Comparison of ENCODE assay signal across 8 cellular contexts in genomic region chr15:58987501-58988010, GRCh38. TPM values are rescaled to one million over a fixed set of nuclear protein-coding genes. Genes with fewer than 3 reads are reported as not detected.
A peak's percentile ranks its signal among the peaks of the same experiment; 100 is the strongest.
DNase-seq lines count a peak whose midpoint lies in the region; ATAC-seq, FAIRE-seq and TF ChIP-seq lines count a peak whose summit lies in the region.

Gene RNF111 (plus strand): TSS chr15:58987663. CDS start chr15:59030823, 43,160 bp downstream.

- POLR2A ChIA-PET in HepG2 (lab: Yijun Ruan, JAX), result interaction anchor here (0.6 to 0.9 kb wide), 3 partner anchors 73 to 633 kb away, joined by 3 to 7 read pairs (median 3); no protein-coding TSS in a partner anchor

- no peak for TF ChIP-seq RAD21 in HepG2 (CRISPR knock-in tag; IDR thresholded peaks at IDR 0.05)

- H4K20me1 ChIP-seq in BLaER1 treated with 17β-estradiol and CSF1 and Interleukin-3, amounts not matched to agents 10 nM and 100 nM, result peaks cover 38 to 46% (median 43%) of the 10 kb centered on the region in 11 experiments
- peaks cover 17% of the 10 kb centered on the region; the same call in 1 of the 2 replicates for H4K20me1 ChIP-seq in HepG2 (ENCODE audit: insufficient read depth, low read length)

- WGBS in HepG2 (ENCODE audit: low lambda C conversion rate), result under 1% methylated on average over 30 of the region's 47 CpGs

- H3K4me3 ChIP-seq in BLaER1 treated with 17β-estradiol and CSF1 and Interleukin-3, amounts not matched to agents 10 nM and 100 nM, result peak within 1 kb of the TSS; percentile 76 to 92 (median 90)
- peak within 1 kb of the TSS; percentile 90 to 99 (median 97) for H3K4me3 ChIP-seq in HepG2 (replicated peaks in 1 of 3; ENCODE audit: insufficient read depth in 1 of 3, low read depth in 2 of 3, low read length in 3 of 3)

- TF ChIP-seq EP300 in HepG2 (IDR thresholded peaks at IDR 0.05; ENCODE audit: low read depth in 2 of 2, low read length in 2 of 2) (no peak), HepG2 (CRISPR knock-in tag; IDR thresholded peaks at IDR 0.05; ENCODE audit: borderline replicate concordance) (no peak)

- no peaks in the 10 kb centered on the region for H3K27me3 ChIP-seq in BLaER1 treated with 17β-estradiol and CSF1 and Interleukin-3, amounts not matched to agents 10 nM and 100 nM
- no peaks in the 10 kb centered on the region; a peak in 1 of 5 replicates for H3K27me3 ChIP-seq in HepG2 (ENCODE audit: control insufficient read depth in 1 of 2, insufficient read depth in 2 of 2, low read length in 2 of 2)

- DNase-seq in NCI-H774 (lab: John Stamatoyannopoulos, UW) (peak; percentile 87), dermis microvascular lymphatic vessel endothelial cell (ENCODE audit: low read depth in 2 of 2) (peak; percentile 96 to 98), HepG2 (ENCODE audit: low spot score) (peak; percentile 93)
- peak; percentile 88 to 89 for DNase-seq in activated CD4-positive, alpha-beta T cell treated with anti-CD3 and anti-CD28 coated beads, Interleukin-2, amount 50 U/mL, for 4 hours
- DNase-seq in stimulated activated CD4-positive, alpha-beta T cell treated with anti-CD3 and anti-CD28 coated beads, Interleukin-4, amount 100 ng/mL, for 1 hour, result peak; percentile 88

- peak; percentile 50 to 69; a peak in 3 of 4 replicates for TF ChIP-seq POLR2A in HepG2 (IDR thresholded peaks at IDR 0.05; ENCODE audit: insufficient read depth in 1 of 2, low read depth in 2 of 2, low read length in 2 of 2)

- intact Hi-C loops in HepG2 (cut with micrococcal nuclease; ENCODE audit: unreplicated experiment), result loop anchor here (10.0 kb wide), 2 partner anchors 87 to 117 kb away; partner anchors contain the start of gene CCNB2

- TF ChIP-seq CTCF in HepG2 (CRISPR knock-in tag; IDR thresholded peaks at IDR 0.05), result no peak

- TSS peak; percentile 99 for BruUV-seq in HepG2 (replicated peaks; lab: Mats Ljungman, UMichigan)

- CTCF ChIA-PET in HepG2 (lab: Yijun Ruan, JAX; ENCODE audit: low intra/inter-chr PET ratio, low total read pairs), result no interaction called here

- peak within 1 kb of the TSS; percentile 95 for H2AFZ ChIP-seq in HepG2 (ENCODE audit: low read length)

- no peaks in the 10 kb centered on the region for H3K9me3 ChIP-seq in BLaER1 treated with 17β-estradiol and CSF1 and Interleukin-3, amounts not matched to agents 10 nM and 100 nM (replicated peaks in 1 of 11)
- no peaks in the 10 kb centered on the region for H3K9me3 ChIP-seq in HepG2 (ENCODE audit: low read length)

- peaks cover 22 to 50% (median 30%) of the 10 kb centered on the region in 10 experiments for H3K4me1 ChIP-seq in BLaER1 treated with 17β-estradiol and CSF1 and Interleukin-3, amounts not matched to agents 10 nM and 100 nM
- H3K4me1 ChIP-seq in HepG2 (ENCODE audit: insufficient read depth, low read length), result peaks cover 37% of the 10 kb centered on the region

- FAIRE-seq in HepG2 (lab: Jason Lieb, UNC), result peak; percentile 93

- ATAC-seq in GM19351 (IDR thresholded peaks at IDR 0.05; ENCODE audit: unreplicated experiment), result peak; percentile 80
- ATAC-seq in HG03558 (IDR thresholded peaks at IDR 0.05; ENCODE audit: extremely low read depth, unreplicated experiment), result peak; percentile 38
- peak; percentile 80 for ATAC-seq in HepG2

- H3K4me2 ChIP-seq in BLaER1 treated with 17β-estradiol and CSF1 and Interleukin-3, amounts not matched to agents 10 nM and 100 nM, result peak within 1 kb of the TSS; percentile 71 to 95 (median 84)
- peak within 1 kb of the TSS; percentile 83 for H3K4me2 ChIP-seq in HepG2 (ENCODE audit: low read depth, low read length)

- in situ Hi-C loops in HepG2 (cut with HindIII; ENCODE audit: extremely low pct_ligation_motif_present, low pct_unique_long_range_greater_than_20kb), result loop anchor here (10.0 kb wide), 1 partner anchor 507 kb away; no protein-coding TSS in a partner anchor

- H3K9ac ChIP-seq in BLaER1 treated with 17β-estradiol and CSF1 and Interleukin-3, amounts not matched to agents 10 nM and 100 nM, result peak within 1 kb of the TSS; percentile 86 to 98 (median 96)
- peak within 1 kb of the TSS; percentile 97 for H3K9ac ChIP-seq in HepG2 (ENCODE audit: insufficient read depth, low read depth, low read length)

- H3K79me2 ChIP-seq in HepG2 (ENCODE audit: insufficient read depth, low read length), result peaks cover 48% of the 10 kb centered on the region

- peaks cover 18 to 30% (median 25%) of the 10 kb centered on the region in 11 experiments for H3K36me3 ChIP-seq in BLaER1 treated with 17β-estradiol and CSF1 and Interleukin-3, amounts not matched to agents 10 nM and 100 nM
- peaks cover 4 to 8% of the 10 kb centered on the region in 2 experiments; a peak in 1 of 5 replicates for H3K36me3 ChIP-seq in HepG2 (replicated peaks in 1 of 2; ENCODE audit: control insufficient read depth in 1 of 2, insufficient read depth in 2 of 2, low read length in 2 of 2)

- peak within 1 kb of the TSS; percentile 84 to 98 (median 95) for H3K27ac ChIP-seq in BLaER1 treated with 17β-estradiol and CSF1 and Interleukin-3, amounts not matched to agents 10 nM and 100 nM
- peak within 1 kb of the TSS; percentile 97 for H3K27ac ChIP-seq in HepG2 (ENCODE audit: extremely low read length, insufficient read depth, low read length)

TF ChIP-seq in HepG2, 621 proteins besides CTCF, POLR2A, EP300 and RAD21 (continues in another document):
- TF ChIP-seq IRF1 (CRISPR knock-in tag; IDR thresholded peaks at IDR 0.05; ENCODE audit: low read depth), result 0 out of 2 replicates have a peak, but pooled peaks have one; percentile 44
- no peak for TF ChIP-seq ZNF609 (CRISPR knock-in tag; IDR thresholded peaks at IDR 0.05; ENCODE audit: borderline replicate concordance)
- peak; percentile 54 for TF ChIP-seq SP5 (CRISPR knock-in tag; IDR thresholded peaks at IDR 0.05; ENCODE audit: borderline replicate concordance, low read depth)
- TF ChIP-seq ZNF350 (CRISPR knock-in tag; IDR thresholded peaks at IDR 0.05; ENCODE audit: borderline replicate concordance, low read depth), result peak; percentile 88
- TF ChIP-seq SATB2 (CRISPR knock-in tag; IDR thresholded peaks at IDR 0.05), result no peak

RNA-seq across cellular contexts. Expression of gene RNF111, which starts in this region (rescaled TPM):
- total RNA-seq in dermis microvascular lymphatic vessel endothelial cell, result 15.4 and 22.0 TPM in 2 replicates
- 12.1 and 16.0 TPM in 2 replicates for total RNA-seq in HepG2 (2016; rRNA removed; fragmentation: Illumina TruSeq; extraction: Trizol)
- total RNA-seq in HepG2 (2016; cell fraction: cytosol; rRNA removed; fragmentation: Illumina TruSeq; extraction: Trizol; ENCODE audit: low read depth), result 10.6 and 15.3 TPM in 2 replicates
- 8.8 and 9.5 TPM in 2 replicates for total RNA-seq in HepG2 (2016; cell fraction: insoluble cytoplasmic fraction; rRNA removed; fragmentation: Illumina TruSeq; extraction: Trizol)
- 14.8 and 16.8 TPM in 2 replicates for total RNA-seq in HepG2 (2016; cell fraction: membrane; rRNA removed; fragmentation: Illumina TruSeq; extraction: Trizol)
- total RNA-seq in HepG2 (2016; cell fraction: nucleus; rRNA removed; fragmentation: Illumina TruSeq; extraction: Trizol), result 14.1 and 18.6 TPM in 2 replicates
- 19.4 and 23.1 TPM in 2 replicates for polyA plus RNA-seq in HepG2 (2011; rRNA removed)
- polyA plus RNA-seq in HepG2 (2011; cell fraction: cytosol; rRNA removed), result 8.5 and 10.4 TPM in 2 replicates
- polyA plus RNA-seq in HepG2 (2011; cell fraction: nucleus; rRNA removed), result 12.0 and 16.4 TPM in 2 replicates
- polyA plus RNA-seq in HepG2 (2012), result 11.2 and 12.4 TPM in 2 replicates
- 0.74 and 1.5 TPM in 2 replicates for polyA plus RNA-seq in HepG2 (2016; cell fraction: cytosol; fragmentation: Illumina TruSeq; extraction: Trizol; ENCODE audit: low read depth)
- polyA plus RNA-seq in HepG2 (2016; cell fraction: insoluble cytoplasmic fraction; fragmentation: Illumina TruSeq; extraction: Trizol; ENCODE audit: low read depth), result 11.5 and 12.0 TPM in 2 replicates
- 2.3 and 2.7 TPM in 2 replicates for polyA plus RNA-seq in HepG2 (2016; cell fraction: membrane; fragmentation: Illumina TruSeq; extraction: Trizol; ENCODE audit: low read depth)
- polyA plus RNA-seq in HepG2 (2016; cell fraction: nucleus; fragmentation: Illumina TruSeq; extraction: Trizol; ENCODE audit: insufficient read depth, low read depth), result 21.6 and 27.5 TPM in 2 replicates
- polyA minus RNA-seq in HepG2 (2011; rRNA and poly(A)+ RNA removed; ENCODE audit: low replicate concordance), result 64.6 and 132 TPM in 2 replicates
- polyA minus RNA-seq in HepG2 (2011; cell fraction: cytosol; rRNA and poly(A)+ RNA removed), result 13.6 and 15.8 TPM in 2 replicates
- 49.4 and 60.7 TPM in 2 replicates for polyA minus RNA-seq in HepG2 (2011; cell fraction: nucleus; rRNA and poly(A)+ RNA removed)

Comparison
In these comparisons a context has a peak if more than half of its experiments do, and no peak if none do; other contexts are left out.
1. Peak in every context shown above with its lines: DNase-seq, ATAC-seq, H3K4me3 ChIP-seq and H3K27ac ChIP-seq.